Comparison of ENCODE assay signal across 17 cellular contexts in genomic region chr20:53755733-53756523, GRCh38.
DNase-seq lines count a peak whose midpoint lies in the region; ATAC-seq and TF ChIP-seq lines count a peak whose summit lies in the region.
"Had no signal": no experiment of that assay in that cellular context is flagged by ENCODE, and none has a peak within 500 bp of the region (broad histone marks: within the 10 kb centered on the region; RNA-seq: fewer than 3 reads in every experiment).

No MANE protein-coding gene starts in this region.

- no peak overlapping the region for H3K4me3 Mint-ChIP-seq in CD4-positive, alpha-beta T cell
- H3K4me3 Mint-ChIP-seq in GM23338: no peak overlapping the region
- H3K4me3 Mint-ChIP-seq in T-helper 17 cell: no peak overlapping the region
- H3K4me3 Mint-ChIP-seq: activated B cell treated with CpG ODN at 0.5 μM for 24 hours; activated T-cell treated with anti-CD3 and anti-CD28 coated beads, Interleukin-2, amount 50 U/mL, for 4 hours had no signal

- no peak for DNase-seq in CD4-positive, alpha-beta T cell
- DNase-seq in GM23338 (ENCODE audit: low spot score): no peak
- no peak for DNase-seq in T-helper 17 cell
- peak; percentile 20 for DNase-seq in mesenteric fat pad (ENCODE audit: low spot score)
- DNase-seq in NCI-H510A (lab: John Stamatoyannopoulos, UW): no peak
- no peak for DNase-seq in posterior cingulate gyrus
- no peak for DNase-seq in stimulated activated CD4-positive, alpha-beta T cell treated with anti-CD3 and anti-CD28 coated beads, Interleukin-4, amount 100 ng/mL, for 1 hour
- DNase-seq: activated B cell treated with CpG ODN at 0.5 μM for 24 hours; activated T-cell treated with anti-CD3 and anti-CD28 coated beads, Interleukin-2, amount 50 U/mL, for 4 hours; colonic mucosa; HCEC 1CT; KBM-7; mammary epithelial cell; NCI-H146; nucleus accumbens; OCI-M1; stimulated activated naive CD8-positive, alpha-beta T cell treated with anti-CD3 and anti-CD28 coated beads, Interleukin-15, amount 100 ng/mL, for 72 hours had no signal

- H3K9me2 ChIP-seq in GM23338 (ENCODE audit: insufficient read depth): no peaks in the 10 kb centered on the region

- no peak for ATAC-seq in CD4-positive, alpha-beta T cell (ENCODE audit: poor library complexity)
- ATAC-seq in GM23338: no peak
- ATAC-seq in T-helper 17 cell: no peak
- ATAC-seq: activated T-cell treated with anti-CD3 and anti-CD28 coated beads, Interleukin-2, amount 50 U/mL, for 4 hours; stimulated activated naive CD8-positive, alpha-beta T cell treated with anti-CD3 and anti-CD28 coated beads, Interleukin-15, amount 100 ng/mL, for 72 hours had no signal

- H3K36me3 Mint-ChIP-seq in CD4-positive, alpha-beta T cell (ENCODE audit: low read depth): no peaks in the 10 kb centered on the region
- H3K36me3 Mint-ChIP-seq in GM23338 (ENCODE audit: low read depth) (no peaks in the 10 kb centered on the region), T-helper 17 cell (ENCODE audit: low read depth) (no peaks in the 10 kb centered on the region)

- H3K9me3 ChIP-seq in CD4-positive, alpha-beta T cell (ENCODE audit: control insufficient read depth, low read length): no peaks in the 10 kb centered on the region
- no peaks in the 10 kb centered on the region for H3K9me3 ChIP-seq in T-helper 17 cell (ENCODE audit: control insufficient read depth, low read length, poor library complexity, severe bottlenecking)
- H3K9me3 ChIP-seq: colonic mucosa had no signal

- TF ChIP-seq CTCF in CD4-positive, alpha-beta T cell (IDR thresholded peaks at IDR 0.05): no peak
- TF ChIP-seq CTCF in GM23338 (conservative IDR thresholded peaks at IDR 0.05; ENCODE audit: low read depth in 2 of 2): no peak

- no peaks in the 10 kb centered on the region for H3K36me3 ChIP-seq in GM23338 (ENCODE audit: insufficient read depth)
- H3K36me3 ChIP-seq: colonic mucosa had no signal

- no peaks in the 10 kb centered on the region for H3K27me3 ChIP-seq in CD4-positive, alpha-beta T cell (ENCODE audit: control insufficient read depth, insufficient read depth, low read length)
- no peaks in the 10 kb centered on the region for H3K27me3 ChIP-seq in GM23338 (ENCODE audit: insufficient read depth)
- H3K27me3 ChIP-seq: colonic mucosa had no signal

- no peak overlapping the region for H3K27ac ChIP-seq in CD4-positive, alpha-beta T cell (ENCODE audit: low read depth, low read length)
- peak overlapping the region; percentile 48 for H3K27ac ChIP-seq in GM23338 (ENCODE audit: low read depth)
- H3K27ac ChIP-seq: colonic mucosa had no signal

- H3K4me1 Mint-ChIP-seq in CD4-positive, alpha-beta T cell (ENCODE audit: low read depth): peaks cover 55% of the 10 kb centered on the region
- H3K4me1 Mint-ChIP-seq in GM23338: peaks cover 50% of the 10 kb centered on the region
- peaks cover 31% of the 10 kb centered on the region for H3K4me1 Mint-ChIP-seq in T-helper 17 cell

- POLR2A ChIA-PET in CD4-positive, alpha-beta T cell (lab: Charles Lee): interaction anchor here (1.4 to 1.9 kb wide), 4 partner anchors 17 to 177 kb away, joined by 3 to 7 read pairs (median 4); no protein-coding TSS in a partner anchor

- no peaks in the 10 kb centered on the region for H4K20me1 ChIP-seq in GM23338 (replicated peaks; ENCODE audit: insufficient read depth)

- 0 out of 2 replicates have a peak, but pooled peaks cover 9% of the 10 kb centered on the region for H3F3A ChIP-seq in GM23338 (replicated peaks; ENCODE audit: low read depth)

- H3K27ac Mint-ChIP-seq in CD4-positive, alpha-beta T cell: peak overlapping the region; percentile 93
- no peak overlapping the region; the same call in 1 of the 2 replicates for H3K27ac Mint-ChIP-seq in GM23338
- H3K27ac Mint-ChIP-seq in T-helper 17 cell: peak overlapping the region; percentile 95

- H3K27me3 Mint-ChIP-seq in CD4-positive, alpha-beta T cell: no peaks in the 10 kb centered on the region
- H3K27me3 Mint-ChIP-seq in GM23338 (ENCODE audit: insufficient read depth, low read depth, poor library complexity): peaks cover 6% of the 10 kb centered on the region
- H3K27me3 Mint-ChIP-seq in T-helper 17 cell: no peaks in the 10 kb centered on the region
- H3K27me3 Mint-ChIP-seq: activated B cell treated with CpG ODN at 0.5 μM for 24 hours; stimulated activated naive CD8-positive, alpha-beta T cell treated with anti-CD3 and anti-CD28 coated beads, Interleukin-15, amount 100 ng/mL, for 72 hours had no signal

- no peak overlapping the region for H2AFZ ChIP-seq in GM23338

- no peak overlapping the region for H3K4me2 ChIP-seq in GM23338

- H3K4me3 ChIP-seq in GM23338: no peak overlapping the region
- H3K4me3 ChIP-seq: colonic mucosa had no signal

- intact Hi-C loops in CD4-positive, alpha-beta T cell (cut with DNase I, micrococcal nuclease): loop anchor here in 1 of 2 experiments (10.0 kb wide), 1 partner anchor 159 kb away; no protein-coding TSS in a partner anchor
- intact Hi-C loops in posterior cingulate gyrus (cut with DNase I): no loop called here

- H3K4me1 ChIP-seq in GM23338 (ENCODE audit: insufficient read depth): peaks cover 43% of the 10 kb centered on the region

- H3K9me3 Mint-ChIP-seq in CD4-positive, alpha-beta T cell: no peaks in the 10 kb centered on the region
- H3K9me3 Mint-ChIP-seq in GM23338: no peaks in the 10 kb centered on the region
- H3K9me3 Mint-ChIP-seq: activated B cell treated with CpG ODN at 0.5 μM for 24 hours; activated T-cell treated with anti-CD3 and anti-CD28 coated beads, Interleukin-2, amount 50 U/mL, for 4 hours; stimulated activated naive CD8-positive, alpha-beta T cell treated with anti-CD3 and anti-CD28 coated beads, Interleukin-15, amount 100 ng/mL, for 72 hours had no signal

- CTCF ChIA-PET in CD4-positive, alpha-beta T cell (lab: Charles Lee): interaction anchor here (1.6 kb wide), 1 partner anchor 19 kb away, joined by 6 read pairs; no protein-coding TSS in a partner anchor

- no peaks in the 10 kb centered on the region for H3K79me2 ChIP-seq in GM23338 (replicated peaks; ENCODE audit: insufficient read depth)

TF ChIP-seq in GM23338, 12 proteins besides CTCF, POLR2A, EP300 and RAD21 (continues in another document):
- no peak for TF ChIP-seq ZNF331 (CRISPR knock-in tag; IDR thresholded peaks at IDR 0.05; ENCODE audit: low read depth)
- no peak for TF ChIP-seq POLR2AphosphoS5 (IDR thresholded peaks at IDR 0.05; ENCODE audit: low read depth)
- TF ChIP-seq NANOG (IDR thresholded peaks at IDR 0.05; ENCODE audit: borderline replicate concordance): no peak
- no peak for TF ChIP-seq ZNF462 (CRISPR knock-in tag; IDR thresholded peaks at IDR 0.05)
- TF ChIP-seq EZH2phosphoT487 (IDR thresholded peaks at IDR 0.05; ENCODE audit: unreplicated experiment): no peak
- TF ChIP-seq STAT1 (IDR thresholded peaks at IDR 0.05; ENCODE audit: unreplicated experiment): no peak
